1 cellular context compared by ENCODE assay signal in genomic region chr7:134188311-134188710, GRCh38.
TF ChIP-seq lines count a peak whose summit lies in the region.

No MANE protein-coding gene starts in this region.

TF ChIP-seq in GM23338, 12 proteins besides CTCF, POLR2A, EP300 and RAD21 (continued from another document):
- no peak for TF ChIP-seq ZNF462 (CRISPR knock-in tag; IDR thresholded peaks at IDR 0.05)
- no peak for TF ChIP-seq REST (IDR thresholded peaks at IDR 0.05; ENCODE audit: unreplicated experiment)
- TF ChIP-seq CREB1 (CRISPR knock-in tag; IDR thresholded peaks at IDR 0.05; ENCODE audit: low read depth): no peak
